ENCODE assay signal across 13 cellular contexts in the genomic region with DNA sequence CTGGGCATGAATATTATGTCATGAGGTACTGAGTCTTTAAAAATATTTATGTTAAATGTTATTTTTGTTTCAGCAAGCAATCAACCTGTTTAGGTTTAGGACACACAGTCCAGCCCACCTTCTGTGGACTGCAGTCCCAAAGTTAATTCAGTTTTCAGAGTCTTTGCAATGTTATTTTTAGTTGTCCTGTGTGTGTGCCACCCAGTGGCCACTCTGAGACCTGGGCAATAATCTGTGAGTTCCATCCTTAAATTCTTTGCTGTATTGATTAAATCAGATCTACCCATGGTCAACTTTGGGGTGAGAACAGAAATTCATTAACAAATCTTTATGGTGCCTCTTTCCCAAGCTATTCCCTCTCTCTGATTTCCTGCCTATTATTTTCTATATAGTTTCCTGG.
DNase-seq lines count a peak whose midpoint lies in the region; FAIRE-seq and TF ChIP-seq lines count a peak whose summit lies in the region.
"Had no signal": no experiment of that assay in that cellular context is flagged by ENCODE, and none has a peak within 500 bp of the region (broad histone marks: within the 10 kb centered on the region; RNA-seq: fewer than 3 reads in every experiment).

No MANE protein-coding gene starts in this region.

- FAIRE-seq in H1 (lab: Jason Lieb, UNC): peak; percentile 7

- no peaks in the 10 kb centered on the region for H3K23me2 ChIP-seq in H1 (ENCODE audit: low read depth, low read length)

- H3K4me1 ChIP-seq in H1 (replicated peaks in 1 of 4; ENCODE audit: control insufficient read depth in 3 of 4, insufficient read depth in 4 of 4, low read length in 3 of 4): no peaks in the 10 kb centered on the region
- H3K4me1 ChIP-seq: colonic mucosa, suprapubic skin had no signal

- no peak overlapping the region for H2AFZ ChIP-seq in H1 (ENCODE audit: low read length)

- H3K79me1 ChIP-seq in H1 (ENCODE audit: low read depth, low read length): no peaks in the 10 kb centered on the region

- TF ChIP-seq RAD21 in H1 (IDR thresholded peaks at IDR 0.05 in 1 of 2, conservative IDR thresholded peaks at IDR 0.05 in 1 of 2; ENCODE audit: low read depth in 2 of 2, low read length in 2 of 2): peak; percentile 46 to 51

- H3K4me2 ChIP-seq in H1 (ENCODE audit: insufficient read depth in 1 of 2, low read depth in 2 of 2, low read length in 2 of 2): no peak overlapping the region

- H3K36me3 ChIP-seq in H1 (ENCODE audit: control insufficient read depth in 2 of 4, insufficient read depth in 4 of 4, low read length in 3 of 4): no peaks in the 10 kb centered on the region
- H3K36me3 ChIP-seq: colonic mucosa, neutrophil, suprapubic skin had no signal

- peak in 2 of 3 experiments; percentile 57 to 60; a peak in 3 of 4 replicates for TF ChIP-seq CTCF in H1 (IDR thresholded peaks at IDR 0.05; ENCODE audit: control extremely low read depth in 1 of 3, insufficient read depth in 1 of 3, low read depth in 1 of 3, low read length in 3 of 3)
- peak; percentile 63 for TF ChIP-seq CTCF in progenitor cell of endocrine pancreas (IDR thresholded peaks at IDR 0.05; ENCODE audit: unreplicated experiment)

- TF ChIP-seq EP300 in H1 (IDR thresholded peaks at IDR 0.05; ENCODE audit: borderline replicate concordance in 1 of 2, low read depth in 2 of 2, low read length in 2 of 2): no peak

- H3K27ac Mint-ChIP-seq in progenitor cell of endocrine pancreas: no peak overlapping the region

- H2AK5ac ChIP-seq in H1 (ENCODE audit: low read depth, low read length): no peak overlapping the region

- no peaks in the 10 kb centered on the region for H3K4me1 Mint-ChIP-seq in progenitor cell of endocrine pancreas (ENCODE audit: low read depth)

- DNase-seq in DMS 273 (lab: John Stamatoyannopoulos, UW; ENCODE audit: unreplicated experiment): peak; percentile 7
- no peak for DNase-seq in DMS 273 treated with DMSO at 0.1 percent for 48 hours (lab: John Stamatoyannopoulos, UW)
- peak; percentile 15 for DNase-seq in NAMALWA (ENCODE audit: low spot score)
- DNase-seq in H1 (ENCODE audit: low read depth in 1 of 2, low spot score in 2 of 2): no peak
- DNase-seq in progenitor cell of endocrine pancreas (ENCODE audit: low spot score, unreplicated experiment): no peak
- DNase-seq in pons (ENCODE audit: low spot score): no peak
- DNase-seq in SHP77 treated with DMSO at 0.1 percent for 48 hours (lab: John Stamatoyannopoulos, UW): no peak
- DNase-seq in NCI-H128 (lab: John Stamatoyannopoulos, UW; ENCODE audit: unreplicated experiment): no peak
- DNase-seq: 8988T; activated T-cell treated with anti-CD3 and anti-CD28 coated beads, Interleukin-2, amount 50 U/mL, for 48 hours; colonic mucosa had no signal

- H3K14ac ChIP-seq in H1 (ENCODE audit: insufficient read length): no peak overlapping the region

- H3K23ac ChIP-seq in H1 (ENCODE audit: insufficient read length): no peak overlapping the region

- H3K27me3 ChIP-seq in H1 (replicated peaks in 1 of 4; ENCODE audit: control insufficient read depth in 3 of 4, extremely low read depth in 1 of 4, insufficient read depth in 3 of 4, low read length in 3 of 4): no peaks in the 10 kb centered on the region
- H3K27me3 ChIP-seq: colonic mucosa, neutrophil, suprapubic skin had no signal

- POLR2A ChIA-PET in H1 (lab: Charles Lee; ENCODE audit: partially characterized antibody): no interaction called here

- no peak overlapping the region for H3K9ac ChIP-seq in H1 (replicated peaks in 1 of 4; ENCODE audit: extremely low read depth in 1 of 4, low read depth in 3 of 4, low read length in 3 of 4)

- H3K36me3 Mint-ChIP-seq in progenitor cell of endocrine pancreas (ENCODE audit: insufficient read depth): no peaks in the 10 kb centered on the region

- no peak overlapping the region for H3K4ac ChIP-seq in H1 (replicated peaks; ENCODE audit: insufficient read length, low read depth, low read length)

- H3K27me3 Mint-ChIP-seq in progenitor cell of endocrine pancreas: no peaks in the 10 kb centered on the region

- no peak overlapping the region for H3K4me3 Mint-ChIP-seq in progenitor cell of endocrine pancreas (ENCODE audit: low read depth)

- no peaks in the 10 kb centered on the region for H4K20me1 ChIP-seq in H1 (replicated peaks in 1 of 2; ENCODE audit: control insufficient read depth in 1 of 2, insufficient read depth in 2 of 2, low read length in 2 of 2)

- H4K8ac ChIP-seq in H1 (ENCODE audit: extremely low read depth, insufficient read depth, low read length): no peak overlapping the region

- no peaks in the 10 kb centered on the region for H3K9me3 Mint-ChIP-seq in progenitor cell of endocrine pancreas (ENCODE audit: low read depth)

- no peak overlapping the region for H2BK15ac ChIP-seq in H1 (ENCODE audit: low read length)

- no peak overlapping the region for H3K56ac ChIP-seq in H1 (replicated peaks; ENCODE audit: insufficient read length, low read depth, low read length)

- H2BK5ac ChIP-seq in H1 (ENCODE audit: low read depth, low read length): no peak overlapping the region

- TF ChIP-seq POLR2A in H1 (IDR thresholded peaks at IDR 0.05; ENCODE audit: control extremely low read depth in 1 of 2, low read depth in 2 of 2, low read length in 2 of 2): no peak

- no peak overlapping the region for H4K91ac ChIP-seq in H1 (replicated peaks; ENCODE audit: insufficient read length, low read length)

- H3K27ac ChIP-seq in H1 (ENCODE audit: low read depth, low read length): no peak overlapping the region
- H3K27ac ChIP-seq: colonic mucosa, neutrophil, suprapubic skin had no signal

- no peak overlapping the region for H3K18ac ChIP-seq in H1 (ENCODE audit: extremely low read depth, low read length)

- no peak overlapping the region for H2BK12ac ChIP-seq in H1 (ENCODE audit: low read depth, low read length)

- no peaks in the 10 kb centered on the region for H3K9me3 ChIP-seq in H1 (ENCODE audit: insufficient read depth in 2 of 2, low read depth in 1 of 2, low read length in 1 of 2)
- H3K9me3 ChIP-seq: colonic mucosa, neutrophil, suprapubic skin had no signal

- H3K4me3 ChIP-seq in H1 (ENCODE audit: extremely low read depth in 1 of 4, insufficient read depth in 2 of 4, low read depth in 3 of 4, low read length in 4 of 4): no peak overlapping the region
- H3K4me3 ChIP-seq: colonic mucosa, suprapubic skin had no signal

- no peak overlapping the region for H4K5ac ChIP-seq in H1 (ENCODE audit: insufficient read length, low read depth, low read length)

- no peak overlapping the region for H2BK20ac ChIP-seq in H1 (ENCODE audit: low read length)

- no peak overlapping the region for H2BK120ac ChIP-seq in H1 (replicated peaks; ENCODE audit: low read depth, low read length)

- CTCF ChIA-PET in H1 (lab: Charles Lee; ENCODE audit: partially characterized antibody): interaction anchor here (1.3 to 1.5 kb wide), 3 partner anchors 16 to 130 kb away, joined by 4 to 9 read pairs (median 6); no protein-coding TSS in a partner anchor

- no peaks in the 10 kb centered on the region for H3K79me2 ChIP-seq in H1 (ENCODE audit: control insufficient read depth in 1 of 2, insufficient read depth in 2 of 2, low read length in 2 of 2)

TF ChIP-seq in H1, 55 proteins besides CTCF, POLR2A, EP300 and RAD21:
- no peak for TF ChIP-seq KDM5A (IDR thresholded peaks at IDR 0.05; ENCODE audit: low read length)
- TF ChIP-seq ZNF274 (IDR thresholded peaks at IDR 0.05; ENCODE audit: borderline replicate concordance, extremely low read depth, low read length): no peak
- TF ChIP-seq CHD1 (IDR thresholded peaks at IDR 0.05; ENCODE audit: low read depth, low read length): no peak
- no peak for TF ChIP-seq SIN3A (conservative IDR thresholded peaks at IDR 0.05 in 1 of 2, IDR thresholded peaks at IDR 0.05 in 1 of 2; ENCODE audit: low read depth in 1 of 2, low read length in 2 of 2)
- no peak for TF ChIP-seq MAFK (IDR thresholded peaks at IDR 0.05; ENCODE audit: low read depth, low read length)
- TF ChIP-seq TEAD4 (IDR thresholded peaks at IDR 0.05; ENCODE audit: low read depth, low read length): no peak
- TF ChIP-seq YY1 (IDR thresholded peaks at IDR 0.05; ENCODE audit: low read depth, low read length): no peak
- TF ChIP-seq CTBP2 (IDR thresholded peaks at IDR 0.05; ENCODE audit: borderline replicate concordance, insufficient read depth, insufficient read length, low read length): no peak
- TF ChIP-seq TAF1 (IDR thresholded peaks at IDR 0.05; ENCODE audit: low read depth, low read length): no peak
- no peak for TF ChIP-seq POLR2AphosphoS5 (IDR thresholded peaks at IDR 0.05; ENCODE audit: low read depth, low read length)
- TF ChIP-seq, protein P1, sequence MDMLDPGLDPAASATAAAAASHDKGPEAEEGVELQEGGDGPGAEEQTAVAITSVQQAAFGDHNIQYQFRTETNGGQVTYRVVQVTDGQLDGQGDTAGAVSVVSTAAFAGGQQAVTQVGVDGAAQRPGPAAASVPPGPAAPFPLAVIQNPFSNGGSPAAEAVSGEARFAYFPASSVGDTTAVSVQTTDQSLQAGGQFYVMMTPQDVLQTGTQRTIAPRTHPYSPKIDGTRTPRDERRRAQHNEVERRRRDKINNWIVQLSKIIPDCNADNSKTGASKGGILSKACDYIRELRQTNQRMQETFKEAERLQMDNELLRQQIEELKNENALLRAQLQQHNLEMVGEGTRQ (IDR thresholded peaks at IDR 0.05; ENCODE audit: low read length): no peak
- no peak for TF ChIP-seq RNF2 (IDR thresholded peaks at IDR 0.05; ENCODE audit: borderline replicate concordance, low read depth, low read length, missing control alignments, poor library complexity, severe bottlenecking)
- no peak for TF ChIP-seq GTF2F1 (IDR thresholded peaks at IDR 0.05; ENCODE audit: borderline replicate concordance, low read depth, low read length)
- no peak for TF ChIP-seq SAP30 (IDR thresholded peaks at IDR 0.05; ENCODE audit: insufficient read depth, insufficient replicate concordance, low read length)
- TF ChIP-seq JUN (IDR thresholded peaks at IDR 0.05; ENCODE audit: low read depth, low read length): no peak
- no peak for TF ChIP-seq RXRA (IDR thresholded peaks at IDR 0.05; ENCODE audit: insufficient read depth, low read depth, low read length)
- TF ChIP-seq CREB1 (IDR thresholded peaks at IDR 0.05): no peak
- TF ChIP-seq HDAC6 (IDR thresholded peaks at IDR 0.05; ENCODE audit: low read depth, low read length): no peak

Comparison
In these comparisons a context has a peak if more than half of its experiments do, and no peak if none do; other contexts are left out.
1. DNase-seq: peak in DMS 273 (single experiment) and NAMALWA (single experiment); none in DMS 273 treated with DMSO at 0.1 percent for 48 hours (single experiment), H1 (0 of 2), progenitor cell of endocrine pancreas (single experiment), pons (single experiment), SHP77 treated with DMSO at 0.1 percent for 48 hours (single experiment) and NCI-H128 (single experiment).